ENCODE assay signal across 31 cellular contexts in the genomic region with DNA sequence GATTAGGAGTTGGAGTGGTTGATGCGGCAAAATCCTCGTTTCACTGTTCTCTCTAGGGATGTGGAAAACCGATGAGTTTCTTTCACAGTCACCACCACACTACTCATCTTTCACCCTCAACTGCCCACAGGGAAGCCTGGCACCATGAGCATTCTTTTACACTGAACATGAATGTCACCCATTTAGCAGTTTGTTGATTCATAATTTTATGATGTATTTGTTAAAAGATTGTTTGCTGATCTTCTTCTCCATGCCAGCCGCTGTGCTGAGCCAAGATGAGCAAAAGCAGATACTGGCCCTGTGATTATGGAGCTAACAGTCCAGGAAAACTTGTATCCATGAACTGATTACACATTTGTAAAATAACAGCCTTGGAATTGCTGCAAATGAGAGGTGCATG. TPM values are rescaled to one million over a fixed set of nuclear protein-coding genes. Genes with fewer than 3 reads are reported as not detected.
"Had no signal": no experiment of that assay in that cellular context is flagged by ENCODE, and none has a peak within 500 bp of the region (broad histone marks: within the 10 kb centered on the region; RNA-seq: fewer than 3 reads in every experiment).

No MANE protein-coding gene starts in this region.

- H3K27ac Mint-ChIP-seq: dendritic cell treated with granulocyte-macrophage colony-stimulating factor and Interleukin-4, amounts not matched to agents 40 ng/mL and 50 ng/mL, for 4 days; effector memory CD8-positive, alpha-beta T cell; endodermal cell; mesothelial cell of epicardium; naive B cell had no signal

- DNase-seq: cortex of kidney; effector CD8-positive, alpha-beta T cell; effector memory CD8-positive, alpha-beta T cell; endodermal cell; erythroblast; esophagus squamous epithelium; foreskin fibroblast; foreskin melanocyte; gastrocnemius medialis; glutamatergic neuron; head of caudate nucleus; heart right ventricle; hippocampal formation; left cardiac atrium; left lung; left ventricle myocardium superior; lower lobe of right lung; mesenchymal stem cell; mucosa of descending colon; naive B cell had no signal

- H3K4me1 Mint-ChIP-seq: mesothelial cell of epicardium, naive B cell had no signal

- H3K36me3 Mint-ChIP-seq: mesothelial cell of epicardium, naive B cell had no signal

- H3K9me3 Mint-ChIP-seq: dendritic cell treated with granulocyte-macrophage colony-stimulating factor and Interleukin-4, amounts not matched to agents 40 ng/mL and 50 ng/mL, for 4 days; effector memory CD8-positive, alpha-beta T cell; endodermal cell; mesothelial cell of epicardium had no signal

- H3K36me3 ChIP-seq: esophagus squamous epithelium, gastrocnemius medialis, heart right ventricle, left lung, lower lobe of right lung had no signal

- H3K9me3 ChIP-seq: esophagus squamous epithelium, gastrocnemius medialis, heart right ventricle, left lung, lower lobe of right lung, mucosa of descending colon had no signal

- H3K4me3 Mint-ChIP-seq: dendritic cell treated with granulocyte-macrophage colony-stimulating factor and Interleukin-4, amounts not matched to agents 40 ng/mL and 50 ng/mL, for 4 days; effector memory CD8-positive, alpha-beta T cell; endodermal cell; mesothelial cell of epicardium had no signal

- H3K4me3 ChIP-seq: esophagus squamous epithelium, gastrocnemius medialis, heart right ventricle, left lung, lower lobe of right lung, mucosa of descending colon had no signal

- H3K27ac ChIP-seq: epithelial cell of prostate, esophagus squamous epithelium, gastrocnemius medialis, heart right ventricle, left lung, lower lobe of right lung had no signal

- ATAC-seq: effector memory CD8-positive, alpha-beta T cell; esophagus mucosa; gastrocnemius medialis; heart right ventricle; left cardiac atrium; left lung; left ventricle myocardium superior; lower lobe of right lung; mucosa of descending colon had no signal

RNA-seq across cellular contexts. Expression of gene SCGB1D2, which starts 3.9 kb away (rescaled TPM):
- total RNA-seq: dermis microvascular lymphatic vessel endothelial cell, endodermal cell, glomerular endothelial cell, kidney epithelial cell, left lung, lower lobe of right lung, lung microvascular endothelial cell, mesenteric fat pad, mesothelial cell of epicardium, mucosa of descending colon, myocyte had no signal

RNA-seq across cellular contexts. Expression of gene SCGB2A1, which starts 29.7 kb away (rescaled TPM):
- total RNA-seq: dermis microvascular lymphatic vessel endothelial cell, endodermal cell, esophagus mucosa, gastrocnemius medialis, glomerular endothelial cell, heart right ventricle, kidney epithelial cell, left cardiac atrium, left ventricle myocardium superior, lung microvascular endothelial cell, mesenteric fat pad, mesothelial cell of epicardium, myocyte had no signal

RNA-seq across cellular contexts. Expression of gene SCGB2A2, which starts 31.8 kb away (rescaled TPM):
- total RNA-seq: dermis microvascular lymphatic vessel endothelial cell, endodermal cell, esophagus mucosa, gastrocnemius medialis, glomerular endothelial cell, heart right ventricle, kidney epithelial cell, left cardiac atrium, left lung, left ventricle myocardium superior, lower lobe of right lung, lung microvascular endothelial cell, mesenteric fat pad, mesothelial cell of epicardium, mucosa of descending colon, myocyte had no signal

RNA-seq across cellular contexts. Expression of gene SCGB1D1, which starts 48.1 kb away (rescaled TPM):
- total RNA-seq: dermis microvascular lymphatic vessel endothelial cell, endodermal cell, esophagus mucosa, esophagus squamous epithelium, gastrocnemius medialis, glomerular endothelial cell, heart right ventricle, kidney epithelial cell, left cardiac atrium, left lung, left ventricle myocardium superior, lower leg skin, lower lobe of right lung, lung microvascular endothelial cell, mesenteric fat pad, mesothelial cell of epicardium, mucosa of descending colon, myocyte had no signal
